ENCODE assay signal across 25 cellular contexts in genomic region chr11:134215836-134216235, GRCh38.
"Had no signal": no experiment of that assay in that cellular context is flagged by ENCODE, and none has a peak within 500 bp of the region (broad histone marks: within the 10 kb centered on the region; RNA-seq: fewer than 3 reads in every experiment).

No MANE protein-coding gene starts in this region.

- H3K4me1 Mint-ChIP-seq: activated B cell treated with CpG ODN at 0.5 μM for 24 hours had no signal

- H3K4me3 Mint-ChIP-seq: activated B cell treated with CpG ODN at 0.5 μM for 24 hours; activated CD4-positive, alpha-beta memory T cell treated with anti-CD3 and anti-CD28 coated beads for 36 hours; activated CD4-positive, alpha-beta T cell treated with anti-CD3 and anti-CD28 coated beads, Interleukin-2, amount 10 ng/mL, durations not matched to agents 7 days and 5 days; activated naive CD4-positive, alpha-beta T cell treated with anti-CD3 and anti-CD28 coated beads, Interleukin-2, amount 50 U/mL, for 24 hours; central memory CD8-positive, alpha-beta T cell; T-helper 1 cell treated with Interleukin-12 subunit alpha and Interleukin-12 subunit beta and Interleukin-4 antibody, amounts not matched to agents 30 μg/mL and 1 μg/mL, for 36 hours had no signal

- H3K9me3 ChIP-seq: ascending aorta, body of pancreas, Peyer's patch, SJCRH30 had no signal

- ATAC-seq: body of pancreas had no signal

- H3K27ac Mint-ChIP-seq: activated B cell treated with CpG ODN at 0.5 μM for 24 hours; activated CD4-positive, alpha-beta memory T cell treated with anti-CD3 and anti-CD28 coated beads for 36 hours; activated CD4-positive, alpha-beta T cell treated with anti-CD3 and anti-CD28 coated beads, Interleukin-2, amount 10 ng/mL, durations not matched to agents 7 days and 5 days; activated naive CD4-positive, alpha-beta T cell treated with anti-CD3 and anti-CD28 coated beads, Interleukin-2, amount 50 U/mL, for 24 hours; activated T-helper 2 cell treated with anti-CD3 and anti-CD28 coated beads, Interferon-gamma antibody, Interleukin-2, Interleukin-4, amounts not matched to agents 10 μg/mL and 5 μg/mL and 100 μg/mL, durations not matched to agents 14 hours and 24 hours and 36 hours; T-helper 1 cell treated with Interleukin-12 subunit alpha and Interleukin-12 subunit beta and Interleukin-4 antibody, amounts not matched to agents 30 μg/mL and 1 μg/mL, for 36 hours had no signal

- H3K27me3 Mint-ChIP-seq: activated B cell treated with CpG ODN at 0.5 μM for 24 hours; activated CD4-positive, alpha-beta memory T cell treated with anti-CD3 and anti-CD28 coated beads for 36 hours; activated CD4-positive, alpha-beta T cell treated with anti-CD3 and anti-CD28 coated beads, Interleukin-2, amount 10 ng/mL, durations not matched to agents 7 days and 5 days; activated naive CD4-positive, alpha-beta T cell treated with anti-CD3 and anti-CD28 coated beads, Interleukin-2, amount 50 U/mL, for 24 hours; central memory CD8-positive, alpha-beta T cell had no signal

- DNase-seq: activated B cell treated with CpG ODN at 0.5 μM for 24 hours; activated CD4-positive, alpha-beta memory T cell treated with anti-CD3 and anti-CD28 coated beads for 36 hours; activated CD4-positive, alpha-beta T cell treated with anti-CD3 and anti-CD28 coated beads, Interleukin-2, amount 10 ng/mL, durations not matched to agents 7 days and 5 days; activated CD8-positive, alpha-beta memory T cell treated with anti-CD3 and anti-CD28 coated beads for 24 hours; activated gamma-delta T cell treated with Interleukin-2 at 50 U/mL for 16 hours; activated T-cell treated with anti-CD3 and anti-CD28 coated beads, Interleukin-2, amount 50 U/mL, for 48 hours; amniotic stem cell; body of pancreas; Karpas-422; NCI-H1092 treated with DMSO at 0.1 percent for 48 hours; NCI-H1417 treated with DMSO at 0.1 percent for 48 hours; NCI-H1694 treated with DMSO at 0.1 percent for 48 hours; NCI-H2029 treated with DMSO at 0.1 percent for 48 hours; NCI-H345; NCI-H510A treated with DMSO at 0.1 percent for 48 hours; NCI-H69; Peyer's patch; Right ventricle myocardium superior; SJCRH30; T-helper 9 cell had no signal

- H3K9me3 Mint-ChIP-seq: activated B cell treated with CpG ODN at 0.5 μM for 24 hours; activated CD4-positive, alpha-beta memory T cell treated with anti-CD3 and anti-CD28 coated beads for 36 hours; activated CD4-positive, alpha-beta T cell treated with anti-CD3 and anti-CD28 coated beads, Interleukin-2, amount 10 ng/mL, durations not matched to agents 7 days and 5 days; activated naive CD4-positive, alpha-beta T cell treated with anti-CD3 and anti-CD28 coated beads, Interleukin-2, amount 50 U/mL, for 24 hours; activated T-helper 2 cell treated with anti-CD3 and anti-CD28 coated beads, Interferon-gamma antibody, Interleukin-2, Interleukin-4, amounts not matched to agents 10 μg/mL and 5 μg/mL and 100 μg/mL, durations not matched to agents 14 hours and 24 hours and 36 hours; central memory CD8-positive, alpha-beta T cell; T-helper 1 cell treated with Interleukin-12 subunit alpha and Interleukin-12 subunit beta and Interleukin-4 antibody, amounts not matched to agents 30 μg/mL and 1 μg/mL, for 36 hours had no signal
